Comparison of ENCODE assay signal across 23 cellular contexts in genomic region chr11:9790703-9791102, GRCh38.
DNase-seq lines count a peak whose midpoint lies in the region; ATAC-seq, FAIRE-seq and TF ChIP-seq lines count a peak whose summit lies in the region.
"Had no signal": no experiment of that assay in that cellular context is flagged by ENCODE, and none has a peak within 500 bp of the region (broad histone marks: within the 10 kb centered on the region; RNA-seq: fewer than 3 reads in every experiment).

No MANE protein-coding gene starts in this region.

- H4K20me1 ChIP-seq in GM23338 (replicated peaks; ENCODE audit: insufficient read depth) (no peaks in the 10 kb centered on the region), endothelial cell of umbilical vein (replicated peaks; ENCODE audit: control insufficient read depth, extremely low read depth, insufficient read depth, low read length) (no peaks in the 10 kb centered on the region)

- TF ChIP-seq POLR2A in endothelial cell of umbilical vein (IDR thresholded peaks at IDR 0.05; ENCODE audit: low read depth, low read length) = no peak

- POLR2A ChIA-PET in endothelial cell of umbilical vein (lab: Charles Lee) = no interaction called here

- H3K36me3 ChIP-seq in GM23338 (ENCODE audit: insufficient read depth) = peaks cover 8% of the 10 kb centered on the region
- peaks cover 8% of the 10 kb centered on the region in 2 experiments for H3K36me3 ChIP-seq in endothelial cell of umbilical vein (ENCODE audit: control insufficient read depth in 2 of 2, extremely low read depth in 1 of 2, insufficient read depth in 2 of 2, low read length in 2 of 2)
- H3K36me3 ChIP-seq: BLaER1 had no signal

- ATAC-seq in GM23338 (no peak), SK-N-SH treated with all-trans-retinoic acid at 6 μM for 48 hours (no peak), left ventricle myocardium superior (no peak), GM21515 (IDR thresholded peaks at IDR 0.05; ENCODE audit: unreplicated experiment) (no peak)
- ATAC-seq: HCT116 had no signal

- H3K9me3 ChIP-seq in endothelial cell of umbilical vein (replicated peaks; ENCODE audit: control insufficient read depth, insufficient read depth, low read length) = no peaks in the 10 kb centered on the region
- H3K9me3 ChIP-seq: BLaER1 had no signal

- no TSS peak for BruUV-seq in endothelial cell of umbilical vein (replicated peaks; lab: Mats Ljungman, UMichigan)

- no peaks in the 10 kb centered on the region for H3F3A ChIP-seq in GM23338 (replicated peaks; ENCODE audit: low read depth)

- H3K27me3 ChIP-seq in GM23338 (ENCODE audit: insufficient read depth) (no peaks in the 10 kb centered on the region), endothelial cell of umbilical vein (ENCODE audit: control insufficient read depth in 2 of 2, insufficient read depth in 2 of 2, low read length in 2 of 2) (no peaks in the 10 kb centered on the region)
- H3K27me3 ChIP-seq: BLaER1 had no signal

- H3K27me3 Mint-ChIP-seq in GM23338 (ENCODE audit: insufficient read depth, low read depth, poor library complexity) = peaks cover 2% of the 10 kb centered on the region
- H3K27me3 Mint-ChIP-seq: CD4-positive, alpha-beta memory T cell; IgD-negative memory B cell had no signal

- H3K36me3 Mint-ChIP-seq in GM23338 (ENCODE audit: low read depth) = peaks cover 23% of the 10 kb centered on the region; the same call in 2 of the 3 replicates

- CTCF ChIA-PET in endothelial cell of umbilical vein (lab: Charles Lee) = interaction anchor here (0.9 kb wide), 1 partner anchor 30 kb away, joined by 4 read pairs; no protein-coding TSS in a partner anchor

- H2AFZ ChIP-seq in GM23338 (no peak overlapping the region), endothelial cell of umbilical vein (ENCODE audit: low read depth, low read length) (no peak overlapping the region)
- H2AFZ ChIP-seq: GM23248 had no signal

- dilution Hi-C loops in endothelial cell of umbilical vein (cut with MboI; ENCODE audit: extremely low pct_ligation_motif_present, low sequenced_read_pairs) = no loop called here

- no peak overlapping the region for H3K9ac ChIP-seq in endothelial cell of umbilical vein (replicated peaks; ENCODE audit: extremely low read depth, insufficient read depth, low read length)
- H3K9ac ChIP-seq: BLaER1, GM23248 had no signal

- peaks cover 5% of the 10 kb centered on the region; the same call in 2 of the 3 replicates for H3K4me1 Mint-ChIP-seq in GM23338
- H3K4me1 Mint-ChIP-seq: CD4-positive, alpha-beta memory T cell had no signal

- H3K27ac Mint-ChIP-seq in GM23338 = no peak overlapping the region
- H3K27ac Mint-ChIP-seq: CD14-positive monocyte; CD4-positive, alpha-beta memory T cell; HFFc6; IgD-negative memory B cell had no signal

- H3K27ac ChIP-seq in GM23338 (ENCODE audit: low read depth) (0 out of 2 replicates have a peak overlapping the region, but pooled peaks have one; percentile 23), endothelial cell of umbilical vein (ENCODE audit: insufficient read depth, low read depth, low read length) (no peak overlapping the region)
- H3K27ac ChIP-seq: BLaER1, GM23248 had no signal

- H3K4me3 ChIP-seq in GM23338 = no peak overlapping the region
- no peak overlapping the region for H3K4me3 ChIP-seq in endothelial cell of umbilical vein (replicated peaks in 1 of 3; ENCODE audit: insufficient read depth in 1 of 3, low read depth in 1 of 3, low read length in 3 of 3)
- H3K4me3 ChIP-seq: BLaER1, GM23248 had no signal

- H3K79me2 ChIP-seq in GM23338 (replicated peaks; ENCODE audit: insufficient read depth) (no peaks in the 10 kb centered on the region), endothelial cell of umbilical vein (ENCODE audit: control insufficient read depth, insufficient read depth, low read length) (no peaks in the 10 kb centered on the region)

- intact Hi-C loops in endothelial cell of umbilical vein (cut with micrococcal nuclease) (no loop called here), left ventricle myocardium superior (cut with micrococcal nuclease) (no loop called here)

- no peaks in the 10 kb centered on the region for H3K9me2 ChIP-seq in GM23338 (ENCODE audit: insufficient read depth)

- no peak overlapping the region for H3K4me3 Mint-ChIP-seq in GM23338
- H3K4me3 Mint-ChIP-seq: CD14-positive monocyte; CD4-positive, alpha-beta memory T cell; HFFc6; IgD-negative memory B cell had no signal

- no peaks in the 10 kb centered on the region; the same call in 2 of the 3 replicates for H3K9me3 Mint-ChIP-seq in GM23338
- H3K9me3 Mint-ChIP-seq: CD14-positive monocyte; CD4-positive, alpha-beta memory T cell; HFFc6; IgD-negative memory B cell had no signal

- no peaks in the 10 kb centered on the region for H3K9me1 ChIP-seq in endothelial cell of umbilical vein (replicated peaks; ENCODE audit: control insufficient read depth, extremely low read depth, insufficient read depth, low read length)

- H3K4me2 ChIP-seq in GM23338 (no peak overlapping the region), endothelial cell of umbilical vein (ENCODE audit: insufficient read depth, low read length) (no peak overlapping the region)
- H3K4me2 ChIP-seq: BLaER1 had no signal

- no peak for FAIRE-seq in endothelial cell of umbilical vein (lab: Jason Lieb, UNC)
- FAIRE-seq: GM12891, GM19239, H54, HTR-8/SVneo had no signal

- DNase-seq in GM23338 (ENCODE audit: low spot score) (no peak), NCI-H1694 treated with DMSO at 0.1 percent for 48 hours (lab: John Stamatoyannopoulos, UW) (peak; percentile 22), endothelial cell of umbilical vein (ENCODE audit: low read depth, low spot score) (peak; percentile 63), GF-D8 (lab: John Stamatoyannopoulos, UW) (no peak), left ventricle myocardium superior (no peak)
- no peak for DNase-seq in activated CD4-positive, alpha-beta T cell treated with anti-CD3 and anti-CD28 coated beads for 4 hours
- DNase-seq: 8988T; CD4-positive, alpha-beta memory T cell; DMS53; DND-41; EL; GM23248; HFFc6 had no signal

- TF ChIP-seq CTCF in GM23338 (conservative IDR thresholded peaks at IDR 0.05; ENCODE audit: low read depth in 2 of 2) (no peak), endothelial cell of umbilical vein (IDR thresholded peaks at IDR 0.05; ENCODE audit: extremely low read depth in 1 of 2, insufficient read depth in 1 of 2, low read depth in 1 of 2, low read length in 2 of 2) (no peak)

- H3K4me1 ChIP-seq in GM23338 (ENCODE audit: insufficient read depth) (0 out of 2 replicates have a peak, but pooled peaks cover 3% of the 10 kb centered on the region), endothelial cell of umbilical vein (ENCODE audit: control insufficient read depth, extremely low read depth, insufficient read depth, low read length) (no peaks in the 10 kb centered on the region)

TF ChIP-seq in GM23338, 12 proteins besides CTCF, POLR2A, EP300 and RAD21 (continues in another document):
- no peak for TF ChIP-seq POLR2AphosphoS5 (IDR thresholded peaks at IDR 0.05; ENCODE audit: low read depth)
- TF ChIP-seq EZH2phosphoT487 (IDR thresholded peaks at IDR 0.05; ENCODE audit: unreplicated experiment) = no peak

TF ChIP-seq in SK-N-SH treated with all-trans-retinoic acid at 6 μM for 48 hours, 23 proteins besides CTCF, POLR2A, EP300 and RAD21 (continues in another document):
- no peak for TF ChIP-seq ZNF70 (CRISPR knock-in tag; IDR thresholded peaks at IDR 0.05)
- TF ChIP-seq TCF4 (CRISPR knock-in tag; IDR thresholded peaks at IDR 0.05; ENCODE audit: borderline replicate concordance) = peak; percentile 37; the same call in 1 of the 2 replicates

TF ChIP-seq in endothelial cell of umbilical vein, 7 proteins besides CTCF, POLR2A, EP300 and RAD21:
- no peak for TF ChIP-seq MYC (IDR thresholded peaks at IDR 0.05; ENCODE audit: low read depth, low read length)
- TF ChIP-seq GATA2 (IDR thresholded peaks at IDR 0.05; ENCODE audit: insufficient read depth, insufficient read length, low read depth, low read length) = no peak
- TF ChIP-seq FOS (IDR thresholded peaks at IDR 0.05; ENCODE audit: borderline replicate concordance, insufficient read depth, low read length) = no peak
- no peak for TF ChIP-seq MAX (IDR thresholded peaks at IDR 0.05; ENCODE audit: insufficient read depth, insufficient read length)
- no peak for TF ChIP-seq POLR2AphosphoS5 (IDR thresholded peaks at IDR 0.05; ENCODE audit: insufficient read depth, low read depth, low read length)
- no peak for TF ChIP-seq JUN (IDR thresholded peaks at IDR 0.05; ENCODE audit: borderline replicate concordance, insufficient read depth, insufficient read length, low read depth)
- no peak for TF ChIP-seq EZH2 (IDR thresholded peaks at IDR 0.05; ENCODE audit: borderline replicate concordance, low read depth, low read length, severe bottlenecking)

Comparison
In these comparisons a context has a peak if more than half of its experiments do, and no peak if none do; other contexts are left out.
1. DNase-seq: peak in NCI-H1694 treated with DMSO at 0.1 percent for 48 hours (single experiment) and endothelial cell of umbilical vein (single experiment); none in GM23338 (single experiment), GF-D8 (single experiment), activated CD4-positive, alpha-beta T cell treated with anti-CD3 and anti-CD28 coated beads for 4 hours (0 of 2) and left ventricle myocardium superior (single experiment).